ENCODE assay signal across 20 cellular contexts in genomic region chr7:105480931-105481330, GRCh38. TPM values are rescaled to one million over a fixed set of nuclear protein-coding genes. Genes with fewer than 3 reads are reported as not detected.
DNase-seq lines count a peak whose midpoint lies in the region; FAIRE-seq and TF ChIP-seq lines count a peak whose summit lies in the region.
"Had no signal": no experiment of that assay in that cellular context is flagged by ENCODE, and none has a peak within 500 bp of the region (broad histone marks: within the 10 kb centered on the region; RNA-seq: fewer than 3 reads in every experiment).

No MANE protein-coding gene starts in this region.

- TF ChIP-seq CTCF in D721Med (IDR thresholded peaks at IDR 0.05; ENCODE audit: insufficient read depth, missing control alignments) (no peak), prostate gland (IDR thresholded peaks at IDR 0.05) (no peak)

- no peak for TF ChIP-seq POLR2A in prostate gland (IDR thresholded peaks at IDR 0.05)

- 94% methylated on average over 4 of the region's 4 CpGs for WGBS in prostate gland

- intact Hi-C loops in prostate gland (cut with DNase I): no loop called here

- H3K27me3 ChIP-seq in prostate gland (replicated peaks; ENCODE audit: insufficient read depth): no peaks in the 10 kb centered on the region

- H3K36me3 ChIP-seq in prostate gland: no peaks in the 10 kb centered on the region

- H3K27ac ChIP-seq in prostate gland: no peak overlapping the region

- DNase-seq in ELR (ENCODE audit: low read depth) (peak; percentile 11), M059J (ENCODE audit: low read depth) (peak; percentile 18), iris pigment epithelial cell (ENCODE audit: low read depth) (peak; percentile 54), OCI-M1 (lab: John Stamatoyannopoulos, UW) (no peak), D721Med (ENCODE audit: insufficient read length, low spot score) (no peak), HT-29 (ENCODE audit: low spot score) (no peak), prostate gland (ENCODE audit: low spot score) (no peak)
- DNase-seq: ACHN; Caco-2; CD4-positive, alpha-beta T cell; DMS153; H9; NCI-H1417; NCI-H187; NCI-H2227 treated with DMSO at 0.1 percent for 48 hours; NCI-H524; NCI-H82; SHP77 had no signal

- H3K4me3 ChIP-seq in prostate gland: no peak overlapping the region
- H3K4me3 ChIP-seq: K562 had no signal

- no peaks in the 10 kb centered on the region for H3K9me3 ChIP-seq in prostate gland
- H3K9me3 ChIP-seq: Caco-2 had no signal

- no peaks in the 10 kb centered on the region for H3K4me1 ChIP-seq in prostate gland (replicated peaks)
- H3K4me1 ChIP-seq: Caco-2 had no signal

- FAIRE-seq in D721Med (lab: Jason Lieb, UNC): no peak
- FAIRE-seq: GM12892, K562 had no signal

RNA-seq across cellular contexts. Expression of gene PUS7, which starts 41.1 kb away (rescaled TPM):
- 17.1 and 19.1 TPM in 2 replicates for total RNA-seq in M059J (2014; rRNA removed; shearing (Covaris generic))
- 22.1 and 24.3 TPM in 2 replicates for total RNA-seq in HT-29 (2014; rRNA removed; shearing (Covaris generic))
- 10 to 100 TPM in 1 of 2 donors, 1 to 10 TPM in 1; 9.6 to 10.4 TPM for total RNA-seq in prostate gland

RNA-seq across cellular contexts. Expression of gene RINT1, which starts 51.1 kb away (rescaled TPM):
- total RNA-seq in M059J (2014; rRNA removed; shearing (Covaris generic)): 10.3 and 14.2 TPM in 2 replicates
- total RNA-seq in HT-29 (2014; rRNA removed; shearing (Covaris generic)): 5.7 and 7.4 TPM in 2 replicates
- 10 to 100 TPM; 12.6 to 17.4 TPM for total RNA-seq in prostate gland

Comparison
In these comparisons a context has a peak if more than half of its experiments do, and no peak if none do; other contexts are left out.
1. DNase-seq: peak in ELR (single experiment), M059J (single experiment) and iris pigment epithelial cell (single experiment); none in OCI-M1 (single experiment), D721Med (single experiment), HT-29 (single experiment) and prostate gland (single experiment).